23 cellular contexts compared by ENCODE assay signal in genomic region chr6:92428443-92428842, GRCh38.
"Had no signal": no experiment of that assay in that cellular context is flagged by ENCODE, and none has a peak within 500 bp of the region (broad histone marks: within the 10 kb centered on the region; RNA-seq: fewer than 3 reads in every experiment).

No MANE protein-coding gene starts in this region.

- H3K79me2 ChIP-seq: hepatocyte, parathyroid adenoma had no signal

- ATAC-seq: effector memory CD8-positive, alpha-beta T cell; foreskin keratinocyte; gastroesophageal sphincter; heart left ventricle; left lobe of liver; mucosa of descending colon; naive thymus-derived CD4-positive, alpha-beta T cell; stimulated activated naive B cell treated with anti-CD40 and anti-IgM and Interleukin-4, amounts not matched to agents 10 μg/mL and 1 μg/mL and 100 μg/mL, for 72 hours; stimulated activated naive CD8-positive, alpha-beta T cell treated with anti-CD3 and anti-CD28 coated beads, Interleukin-15, amount 100 ng/mL, for 72 hours had no signal

- H2AFZ ChIP-seq: hepatocyte, neural progenitor cell, parathyroid adenoma had no signal

- H3K9ac ChIP-seq: neural progenitor cell, parathyroid adenoma had no signal

- H3K4me1 ChIP-seq: foreskin keratinocyte, gastroesophageal sphincter, heart left ventricle, neural progenitor cell, parathyroid adenoma, right atrium auricular region, suprapubic skin, transverse colon, vagina had no signal

- H3K4me2 ChIP-seq: hepatocyte, neural progenitor cell had no signal

- H3K36me3 ChIP-seq: gastroesophageal sphincter, heart left ventricle, neural progenitor cell, right atrium auricular region, suprapubic skin, transverse colon, vagina had no signal

- H3K9me3 ChIP-seq: gastroesophageal sphincter, mucosa of descending colon, right atrium auricular region, suprapubic skin, transverse colon, vagina had no signal

- H3K27me3 ChIP-seq: foreskin keratinocyte, gastroesophageal sphincter, heart left ventricle, hepatocyte, neural progenitor cell, right atrium auricular region, suprapubic skin, transverse colon, vagina had no signal

- H3K27ac ChIP-seq: foreskin keratinocyte, gastroesophageal sphincter, heart left ventricle, hepatocyte, neural progenitor cell, parathyroid adenoma, right atrium auricular region, suprapubic skin, transverse colon, vagina had no signal

- DNase-seq: cerebellar nuclear complex; cortex of kidney; effector memory CD8-positive, alpha-beta T cell; foreskin keratinocyte; heart left ventricle; islet precursor cell; mucosa of descending colon; naive thymus-derived CD4-positive, alpha-beta T cell; small intestine; stimulated activated CD4-positive, alpha-beta T cell treated with anti-CD3 and anti-CD28 coated beads, Interleukin-15, amount 100 ng/mL, for 24 hours; stimulated activated CD4-positive, alpha-beta T cell treated with anti-CD3 and anti-CD28 coated beads, Interleukin-2, amount 100 ng/mL, for 48 hours; stimulated activated naive B cell treated with anti-CD40 and anti-IgM and Interleukin-4, amounts not matched to agents 10 μg/mL and 1 μg/mL and 100 μg/mL, for 72 hours; stimulated activated naive CD8-positive, alpha-beta T cell treated with anti-CD3 and anti-CD28 coated beads, Interleukin-15, amount 100 ng/mL, for 72 hours; transverse colon had no signal

- H3K4me3 ChIP-seq: gastroesophageal sphincter, heart left ventricle, hepatocyte, lung, mucosa of descending colon, neural progenitor cell, right atrium auricular region, suprapubic skin, transverse colon, vagina had no signal
